ENCODE assay signal across 8 cellular contexts in the genomic region with DNA sequence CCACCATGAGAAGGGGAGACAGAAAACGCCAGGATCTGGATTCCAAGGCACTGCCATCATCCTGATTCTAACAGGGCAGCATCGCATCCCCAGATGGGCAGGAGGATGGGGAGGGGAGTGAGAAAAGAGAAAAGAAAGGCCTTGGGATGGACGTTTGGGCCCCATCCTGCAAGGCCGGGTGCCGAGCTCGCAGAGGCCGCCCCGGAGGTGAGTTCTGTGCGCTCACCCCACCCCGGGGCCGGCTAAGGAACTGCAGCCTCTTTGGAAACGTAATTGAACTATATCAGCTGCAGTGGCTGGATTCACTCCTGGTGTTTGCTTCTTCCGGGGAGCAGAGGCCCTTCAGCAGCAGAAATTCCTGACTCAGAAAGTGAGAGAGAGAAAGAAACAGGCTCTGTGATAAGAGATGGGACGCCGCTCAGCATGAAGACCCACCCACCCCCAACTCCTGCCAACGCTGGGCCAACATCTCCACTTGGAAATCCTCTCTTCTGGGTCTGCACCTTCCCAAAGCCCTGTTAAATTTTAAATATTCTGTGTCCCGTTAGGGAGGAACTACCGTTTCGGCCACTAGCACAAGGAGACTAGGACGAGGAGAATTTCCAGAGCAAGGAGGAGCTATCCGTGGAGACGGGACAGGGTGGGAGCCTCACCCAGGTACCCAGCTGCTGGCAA. TPM values are rescaled to one million over a fixed set of nuclear protein-coding genes. Genes with fewer than 3 reads are reported as not detected.
DNase-seq lines count a peak whose midpoint lies in the region; ATAC-seq and TF ChIP-seq lines count a peak whose summit lies in the region.

No MANE protein-coding gene starts in this region.

- DNase-seq in AG04450 (ENCODE audit: low read depth, low spot score) (peak; percentile 27), NCI-H345 (lab: John Stamatoyannopoulos, UW) (peak; percentile 87), coronary artery (ENCODE audit: low spot score) (no peak), lower lobe of right lung (peak; percentile 75)
- peak; percentile 51 for DNase-seq in activated CD4-positive, CD25-positive, alpha-beta regulatory T cell treated with anti-CD3 and anti-CD28 coated beads, Interleukin-2, amount 50 U/mL, for 72 hours
- peak; percentile 35 for DNase-seq in stimulated activated CD8-positive, alpha-beta memory T cell treated with anti-CD3 and anti-CD28 coated beads, Interleukin-12 subunit alpha, Interleukin-12 subunit beta, amount 100 ng/mL, for 1 hour (ENCODE audit: low read depth)

- peaks cover 15% of the 10 kb centered on the region for H3K27me3 ChIP-seq in AG04450 (ENCODE audit: control insufficient read depth, insufficient read depth, low read length)
- H3K27me3 ChIP-seq in lower lobe of right lung (ENCODE audit: low read depth), result no peaks in the 10 kb centered on the region

- peak; percentile 71 for ATAC-seq in GM18511 (IDR thresholded peaks at IDR 0.05; ENCODE audit: unreplicated experiment)
- ATAC-seq in HG02973 (IDR thresholded peaks at IDR 0.05; ENCODE audit: unreplicated experiment), result peak; percentile 75
- ATAC-seq in lower lobe of right lung, result peak; percentile 92 to 94

- no peaks in the 10 kb centered on the region for H3K36me3 ChIP-seq in lower lobe of right lung

- POLR2A ChIA-PET in AG04450 (lab: Yijun Ruan, JAX), result no interaction called here

- CTCF ChIA-PET in AG04450 (lab: Charles Lee), result interaction anchor here (0.6 to 3.9 kb wide), 17 partner anchors 10 to 598 kb away, joined by 3 to 35 read pairs (median 4); a partner anchor contains a TSS

- peak; percentile 85 for TF ChIP-seq CTCF in AG04450 (IDR thresholded peaks at IDR 0.05; ENCODE audit: low read depth, low read length)
- peak; percentile 79 for TF ChIP-seq CTCF in coronary artery (IDR thresholded peaks at IDR 0.05)
- TF ChIP-seq CTCF in lower lobe of right lung (IDR thresholded peaks at IDR 0.05), result peak; percentile 79

- intact Hi-C loops in lower lobe of right lung (cut with DNase I), result no loop called here

- H3K27ac ChIP-seq in AG04450 (ENCODE audit: low read depth, low read length) (no peak overlapping the region), coronary artery (no peak overlapping the region), lower lobe of right lung (no peak overlapping the region)

- no peak overlapping the region for H3K4me3 ChIP-seq in AG04450 (ENCODE audit: low read depth, low read length)
- no peak overlapping the region for H3K4me3 ChIP-seq in coronary artery
- H3K4me3 ChIP-seq in lower lobe of right lung, result no peak overlapping the region

- H3K9me3 ChIP-seq in AG04450 (ENCODE audit: control insufficient read depth, insufficient read depth, low read length) (no peaks in the 10 kb centered on the region; the same call in 1 of the 2 replicates), lower lobe of right lung (no peaks in the 10 kb centered on the region)

- peaks cover 10% of the 10 kb centered on the region for H3K4me1 ChIP-seq in lower lobe of right lung

RNA-seq across cellular contexts. Expression of a gene that starts 8.5 kb away (rescaled TPM):
- polyA plus RNA-seq in AG04450 (2011; rRNA removed), result 0.11 and 0.15 TPM in 2 replicates
- 0.22 and 0.28 TPM in 2 replicates for polyA minus RNA-seq in AG04450 (2011; rRNA and poly(A)+ RNA removed)
- 0.12 TPM for total RNA-seq in lower lobe of right lung

RNA-seq across cellular contexts. Expression of a gene that starts 36.6 kb away (rescaled TPM):
- 30.2 and 36.9 TPM in 2 replicates for polyA plus RNA-seq in AG04450 (2011; rRNA removed)
- polyA minus RNA-seq in AG04450 (2011; rRNA and poly(A)+ RNA removed), result 42.8 and 59.6 TPM in 2 replicates
- 36.4 TPM for total RNA-seq in lower lobe of right lung
